ENCODE assay signal across 2 cellular contexts in genomic region chr2:190379249-190379964, GRCh38.
TF ChIP-seq lines count a peak whose summit lies in the region.

No MANE protein-coding gene starts in this region.

TF ChIP-seq in SK-N-SH treated with all-trans-retinoic acid at 6 μM for 48 hours, 23 proteins besides CTCF, POLR2A, EP300 and RAD21 (continued from another document):
- TF ChIP-seq ZNF8 (CRISPR knock-in tag; IDR thresholded peaks at IDR 0.05) (no peak), ZC3H10 (CRISPR knock-in tag; IDR thresholded peaks at IDR 0.05) (no peak), CREB5 (CRISPR knock-in tag; IDR thresholded peaks at IDR 0.05; ENCODE audit: low read depth) (no peak), ESRRG (CRISPR knock-in tag; IDR thresholded peaks at IDR 0.05) (no peak), OSR1 (CRISPR knock-in tag; IDR thresholded peaks at IDR 0.05) (no peak), CSDC2 (CRISPR knock-in tag; IDR thresholded peaks at IDR 0.05) (no peak)

TF ChIP-seq in SK-N-SH, 30 proteins besides CTCF, POLR2A, EP300 and RAD21 (continued from another document):
- no peak for TF ChIP-seq CHD2 (IDR thresholded peaks at IDR 0.05; ENCODE audit: low read length, partially characterized antibody)
- TF ChIP-seq GABPA (IDR thresholded peaks at IDR 0.05; ENCODE audit: low read depth) = no peak
- TF ChIP-seq NFIC (IDR thresholded peaks at IDR 0.05; ENCODE audit: borderline replicate concordance) = no peak
- TF ChIP-seq FOSL2 (IDR thresholded peaks at IDR 0.05; ENCODE audit: borderline replicate concordance, low read depth) = no peak
- TF ChIP-seq USF2 (IDR thresholded peaks at IDR 0.05; ENCODE audit: borderline replicate concordance, low read depth, low read length) = no peak
- TF ChIP-seq YY1 (IDR thresholded peaks at IDR 0.05; ENCODE audit: low read depth) = no peak
- TF ChIP-seq MEF2A (IDR thresholded peaks at IDR 0.05; ENCODE audit: borderline replicate concordance, low read depth) = no peak
- no peak for TF ChIP-seq RCOR1 (IDR thresholded peaks at IDR 0.05; ENCODE audit: low read length)
- no peak for TF ChIP-seq NRF1 (IDR thresholded peaks at IDR 0.05; ENCODE audit: low read depth, low read length)
- TF ChIP-seq TCF12 (IDR thresholded peaks at IDR 0.05) = no peak
- no peak for TF ChIP-seq TAF1 (IDR thresholded peaks at IDR 0.05; ENCODE audit: borderline replicate concordance, low read depth, low read length)
- TF ChIP-seq SIN3A (IDR thresholded peaks at IDR 0.05; ENCODE audit: borderline replicate concordance, low read depth, low read length) = no peak
- TF ChIP-seq EZH2phosphoT487 (IDR thresholded peaks at IDR 0.05; ENCODE audit: borderline replicate concordance, low read depth) = no peak
- TF ChIP-seq PBX3 (IDR thresholded peaks at IDR 0.05) = no peak
